13 cellular contexts compared by ENCODE assay signal in the genomic region with DNA sequence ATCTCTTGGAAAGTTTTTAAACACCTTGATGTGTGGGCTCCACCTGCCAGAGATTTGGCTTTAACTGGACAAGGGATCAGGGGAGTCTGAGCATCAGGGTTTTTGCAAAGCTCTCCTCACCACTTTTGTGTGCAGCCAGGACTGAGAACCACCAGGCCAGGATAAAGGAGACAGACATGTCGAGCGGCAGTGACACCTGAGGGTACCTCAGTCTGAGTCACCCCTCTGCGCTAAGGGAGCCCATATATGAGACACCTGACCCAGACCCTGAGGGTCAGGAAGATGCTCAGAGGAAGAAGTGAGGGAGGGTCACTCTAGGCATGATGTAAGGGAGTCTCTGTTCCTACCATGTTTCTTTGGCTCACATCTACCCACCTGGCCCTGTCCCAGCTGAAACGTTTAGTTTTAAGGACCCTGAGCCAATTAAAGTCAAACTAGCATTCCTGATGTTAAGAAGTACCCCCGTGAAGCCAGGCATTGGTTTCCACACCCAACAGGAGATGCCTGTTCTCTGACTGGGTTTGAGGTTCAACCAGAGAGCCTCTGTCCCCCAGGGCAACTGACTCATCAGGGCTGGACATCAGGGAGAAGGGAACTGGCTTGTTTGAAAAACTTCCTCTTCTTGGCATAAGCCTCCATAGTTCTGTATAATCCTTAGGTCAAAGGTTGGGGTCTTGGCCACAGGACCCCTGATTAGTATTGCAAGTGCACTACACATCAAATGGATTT.
A peak's percentile ranks its signal among the peaks of the same experiment; 100 is the strongest.
DNase-seq lines count a peak whose midpoint lies in the region; ATAC-seq and TF ChIP-seq lines count a peak whose summit lies in the region.
"Had no signal": no experiment of that assay in that cellular context is flagged by ENCODE, and none has a peak within 500 bp of the region (broad histone marks: within the 10 kb centered on the region; RNA-seq: fewer than 3 reads in every experiment).

No MANE protein-coding gene starts in this region.

- no peak overlapping the region for H3K4me3 ChIP-seq in osteoblast (ENCODE audit: insufficient read depth, low read length)
- no peak overlapping the region for H3K4me3 ChIP-seq in CD8-positive, alpha-beta T cell (ENCODE audit: low read depth, low read length)
- H3K4me3 ChIP-seq: GM12878 had no signal

- no peaks in the 10 kb centered on the region for H4K20me1 ChIP-seq in osteoblast (ENCODE audit: insufficient read depth, low read length)

- H3K4me2 ChIP-seq in osteoblast (ENCODE audit: insufficient read depth, low read length) = peak overlapping the region; percentile 14

- DNase-seq in ELF-1 (ENCODE audit: low read depth, low spot score) (peak; percentile 41), RWPE1 (ENCODE audit: low spot score) (peak; percentile 84), epithelial cell of prostate (ENCODE audit: low read depth, low spot score) (peak; percentile 64), osteoblast (ENCODE audit: insufficient read length, low spot score, missing footprints) (peak; percentile 88)
- no peak for DNase-seq in CD8-positive, alpha-beta T cell
- DNase-seq in activated CD4-positive, CD25-positive, alpha-beta regulatory T cell treated with anti-CD3 and anti-CD28 coated beads, Interleukin-2, amount 50 U/mL, for 72 hours = no peak
- no peak for DNase-seq in stimulated activated naive CD8-positive, alpha-beta T cell treated with anti-CD3 and anti-CD28 coated beads, Interleukin-15, Interleukin-2, amounts not matched to agents 100 U/mL and 50 U/mL, for 24 hours
- DNase-seq: activated naive CD8-positive, alpha-beta T cell treated with anti-CD3 and anti-CD28 coated beads for 36 hours; Kasumi-1; stimulated activated CD4-positive, alpha-beta T cell treated with anti-CD3 and anti-CD28 coated beads, Interleukin-4, amount 100 ng/mL, for 1 hour; stimulated activated naive CD4-positive, alpha-beta T cell treated with Interleukin-2 at 50 U/mL for 16 hours had no signal

- peaks cover 28% of the 10 kb centered on the region for H3K4me1 ChIP-seq in osteoblast (ENCODE audit: insufficient read depth, low read length)
- H3K4me1 ChIP-seq in CD8-positive, alpha-beta T cell (ENCODE audit: insufficient read depth, low read length) = no peaks in the 10 kb centered on the region

- intact Hi-C loops in CD8-positive, alpha-beta T cell (cut with DNase I, micrococcal nuclease) = no loop called here

- H3K36me3 Mint-ChIP-seq in CD8-positive, alpha-beta T cell = no peaks in the 10 kb centered on the region
- H3K36me3 Mint-ChIP-seq: activated naive CD8-positive, alpha-beta T cell treated with anti-CD3 and anti-CD28 coated beads for 36 hours had no signal

- no peaks in the 10 kb centered on the region for H3K9me3 ChIP-seq in osteoblast (ENCODE audit: low read depth, low read length)
- H3K9me3 ChIP-seq in CD8-positive, alpha-beta T cell (ENCODE audit: low read length) = no peaks in the 10 kb centered on the region

- TF ChIP-seq CTCF in RWPE1 (conservative IDR thresholded peaks at IDR 0.05; ENCODE audit: low read depth) (no peak), osteoblast (IDR thresholded peaks at IDR 0.05; ENCODE audit: extremely low read depth, low read depth, low read length) (no peak)
- TF ChIP-seq CTCF in CD8-positive, alpha-beta T cell (IDR thresholded peaks at IDR 0.05) = no peak

- peak overlapping the region; percentile 73 for H3K27ac ChIP-seq in RWPE1
- peak overlapping the region; percentile 82 for H3K27ac ChIP-seq in epithelial cell of prostate
- peak overlapping the region; percentile 15 for H3K27ac ChIP-seq in osteoblast (ENCODE audit: low read depth, low read length)
- no peak overlapping the region for H3K27ac ChIP-seq in CD8-positive, alpha-beta T cell (ENCODE audit: low read depth, low read length)

- H3K27ac Mint-ChIP-seq in CD8-positive, alpha-beta T cell = no peak overlapping the region
- H3K27ac Mint-ChIP-seq: activated naive CD8-positive, alpha-beta T cell treated with anti-CD3 and anti-CD28 coated beads for 36 hours had no signal

- no peak overlapping the region for H3K4me3 Mint-ChIP-seq in CD8-positive, alpha-beta T cell
- H3K4me3 Mint-ChIP-seq: activated naive CD8-positive, alpha-beta T cell treated with anti-CD3 and anti-CD28 coated beads for 36 hours had no signal

- ATAC-seq in CD8-positive, alpha-beta T cell = no peak
- ATAC-seq in stimulated activated naive CD8-positive, alpha-beta T cell treated with anti-CD3 and anti-CD28 coated beads, Interleukin-15, Interleukin-2, amounts not matched to agents 100 U/mL and 50 U/mL, for 24 hours = no peak
- ATAC-seq in HG02610 (IDR thresholded peaks at IDR 0.05; ENCODE audit: unreplicated experiment) = no peak
- ATAC-seq: GM12878 had no signal

- no peaks in the 10 kb centered on the region for H3K9me3 Mint-ChIP-seq in CD8-positive, alpha-beta T cell
- H3K9me3 Mint-ChIP-seq: activated naive CD8-positive, alpha-beta T cell treated with anti-CD3 and anti-CD28 coated beads for 36 hours had no signal

- no peaks in the 10 kb centered on the region for H3K79me2 ChIP-seq in osteoblast (ENCODE audit: insufficient read depth, low read length)

- no peaks in the 10 kb centered on the region for H3K27me3 ChIP-seq in osteoblast (ENCODE audit: insufficient read depth, low read length)
- H3K27me3 ChIP-seq in CD8-positive, alpha-beta T cell (ENCODE audit: insufficient read depth, low read length) = no peaks in the 10 kb centered on the region

- peaks cover 14% of the 10 kb centered on the region for H3K27me3 Mint-ChIP-seq in CD8-positive, alpha-beta T cell (ENCODE audit: low read depth)
- H3K27me3 Mint-ChIP-seq: activated naive CD8-positive, alpha-beta T cell treated with anti-CD3 and anti-CD28 coated beads for 36 hours had no signal

- H2AFZ ChIP-seq in osteoblast (ENCODE audit: low read length) = no peak overlapping the region

- H3K4me1 Mint-ChIP-seq in CD8-positive, alpha-beta T cell (ENCODE audit: low read depth) = no peaks in the 10 kb centered on the region
- H3K4me1 Mint-ChIP-seq: activated naive CD8-positive, alpha-beta T cell treated with anti-CD3 and anti-CD28 coated beads for 36 hours had no signal

- H3K36me3 ChIP-seq in osteoblast (ENCODE audit: insufficient read depth, low read length) = no peaks in the 10 kb centered on the region
- no peaks in the 10 kb centered on the region for H3K36me3 ChIP-seq in CD8-positive, alpha-beta T cell (ENCODE audit: insufficient read depth, low read length)

- CTCF ChIA-PET in RWPE1 (lab: Yijun Ruan, JAX) = interaction anchor here (0.5 to 0.7 kb wide), 2 partner anchors 44 to 135 kb away, joined by 3 to 4 read pairs; no protein-coding TSS in a partner anchor
- CTCF ChIA-PET in CD8-positive, alpha-beta T cell (lab: Charles Lee) = interaction anchor here (1.5 kb wide), 1 partner anchor 24 kb away, joined by 5 read pairs; no protein-coding TSS in a partner anchor

- POLR2A ChIA-PET in RWPE1 (lab: Yijun Ruan, JAX; ENCODE audit: low non-redundant PET) = no interaction called here
- POLR2A ChIA-PET in CD8-positive, alpha-beta T cell (lab: Charles Lee) = no interaction called here

Comparison
In these comparisons a context has a peak if more than half of its experiments do, and no peak if none do; other contexts are left out.
1. DNase-seq: peak in ELF-1 (single experiment), RWPE1 (single experiment), epithelial cell of prostate (single experiment) and osteoblast (single experiment); none in CD8-positive, alpha-beta T cell (0 of 7), activated CD4-positive, CD25-positive, alpha-beta regulatory T cell treated with anti-CD3 and anti-CD28 coated beads, Interleukin-2, amount 50 U/mL, for 72 hours (single experiment) and stimulated activated naive CD8-positive, alpha-beta T cell treated with anti-CD3 and anti-CD28 coated beads, Interleukin-15, Interleukin-2, amounts not matched to agents 100 U/mL and 50 U/mL, for 24 hours (single experiment).